Comparison of ENCODE assay signal across 22 cellular contexts in the genomic region with DNA sequence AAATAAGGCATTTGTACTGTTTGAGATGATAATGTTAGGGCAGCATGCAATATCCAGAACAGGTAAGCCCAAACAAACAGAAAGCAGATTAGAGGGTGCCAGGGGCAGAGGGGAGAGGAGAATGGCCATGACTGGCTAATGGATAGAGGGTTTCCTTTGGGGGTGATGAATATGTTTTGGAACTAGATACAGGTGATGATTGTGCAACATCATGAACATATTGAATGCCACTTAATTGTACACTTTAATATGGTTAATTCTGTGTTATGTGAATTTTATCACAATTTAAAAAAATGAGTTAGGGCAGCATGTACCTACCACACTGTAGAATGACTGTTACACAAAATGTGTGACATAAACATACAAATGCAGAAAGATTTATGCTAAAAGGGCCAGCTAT.
A peak's percentile ranks its signal among the peaks of the same experiment; 100 is the strongest.
DNase-seq lines count a peak whose midpoint lies in the region; ATAC-seq and TF ChIP-seq lines count a peak whose summit lies in the region.
"Had no signal": no experiment of that assay in that cellular context is flagged by ENCODE, and none has a peak within 500 bp of the region (broad histone marks: within the 10 kb centered on the region; RNA-seq: fewer than 3 reads in every experiment).

No MANE protein-coding gene starts in this region.

- intact Hi-C loops in Caco-2 (cut with micrococcal nuclease; ENCODE audit: unreplicated experiment) (no loop called here), ascending aorta (cut with DNase I) (no loop called here)

- POLR2A ChIA-PET in Caco-2 (lab: Charles Lee): no interaction called here

- H3K27me3 Mint-ChIP-seq in Caco-2 (ENCODE audit: insufficient read depth, unreplicated experiment): no peaks in the 10 kb centered on the region

- H2AFZ ChIP-seq in osteoblast (ENCODE audit: low read length): no peak overlapping the region
- H2AFZ ChIP-seq: GM23338 had no signal

- H4K20me1 ChIP-seq in osteoblast (ENCODE audit: insufficient read depth, low read length): no peaks in the 10 kb centered on the region

- H3K27ac ChIP-seq in ascending aorta (peak overlapping the region; percentile 80 to 87), osteoblast (ENCODE audit: low read depth, low read length) (peak overlapping the region; percentile 89), thoracic aorta (peak overlapping the region; percentile 65 to 86)
- H3K27ac ChIP-seq: RWPE1, SK-N-MC had no signal

- H3K36me3 Mint-ChIP-seq in Caco-2 (ENCODE audit: insufficient read depth, unreplicated experiment): no peaks in the 10 kb centered on the region

- H3K27me3 ChIP-seq in Caco-2 (replicated peaks; ENCODE audit: control insufficient read depth, insufficient read depth, low read length) (no peaks in the 10 kb centered on the region), ascending aorta (no peaks in the 10 kb centered on the region), osteoblast (ENCODE audit: insufficient read depth, low read length) (no peaks in the 10 kb centered on the region), thoracic aorta (replicated peaks; ENCODE audit: insufficient read depth) (no peaks in the 10 kb centered on the region)

- H3K9me3 ChIP-seq in Caco-2 (no peaks in the 10 kb centered on the region), ascending aorta (no peaks in the 10 kb centered on the region), osteoblast (ENCODE audit: low read depth, low read length) (no peaks in the 10 kb centered on the region), thoracic aorta (no peaks in the 10 kb centered on the region)

- DNase-seq in Caco-2: no peak
- no peak for DNase-seq in ascending aorta (ENCODE audit: low spot score in 2 of 2)
- no peak for DNase-seq in osteoblast (ENCODE audit: insufficient read length, low spot score, missing footprints)
- DNase-seq in thoracic aorta (ENCODE audit: low spot score): no peak
- no peak for DNase-seq in NCI-H524 treated with DMSO at 0.1 percent for 48 hours (lab: John Stamatoyannopoulos, UW)
- DNase-seq: DMS79 treated with DMSO at 0.1 percent for 48 hours, KBM-7, MM.1S, NCI-H1092, NCI-H1436, NCI-H187 treated with DMSO at 0.1 percent for 48 hours, NCI-H510A, NCI-H748 treated with DMSO at 0.1 percent for 48 hours, SHP77 treated with DMSO at 0.1 percent for 48 hours had no signal

- no peak overlapping the region for H3K4me2 ChIP-seq in osteoblast (ENCODE audit: insufficient read depth, low read length)
- H3K4me2 ChIP-seq: GM23338 had no signal

- BruUV-seq in Caco-2 (replicated peaks; lab: Mats Ljungman, UMichigan): no TSS peak

- TF ChIP-seq CTCF in Caco-2 (IDR thresholded peaks at IDR 0.05; ENCODE audit: insufficient read depth in 1 of 2, low read depth in 1 of 2, low read length in 1 of 2, severe bottlenecking in 1 of 2, unreplicated experiment in 1 of 2): no peak
- no peak for TF ChIP-seq CTCF in ascending aorta (IDR thresholded peaks at IDR 0.05)
- TF ChIP-seq CTCF in osteoblast (IDR thresholded peaks at IDR 0.05; ENCODE audit: extremely low read depth, low read depth, low read length): no peak
- no peak for TF ChIP-seq CTCF in thoracic aorta (IDR thresholded peaks at IDR 0.05)

- no peaks in the 10 kb centered on the region for H3K36me3 ChIP-seq in Caco-2 (ENCODE audit: control insufficient read depth, insufficient read depth, low read length)
- H3K36me3 ChIP-seq in ascending aorta: no peaks in the 10 kb centered on the region
- no peaks in the 10 kb centered on the region for H3K36me3 ChIP-seq in osteoblast (ENCODE audit: insufficient read depth, low read length)
- H3K36me3 ChIP-seq in thoracic aorta: no peaks in the 10 kb centered on the region

- CTCF ChIA-PET in Caco-2 (lab: Charles Lee): no interaction called here

- ATAC-seq in thoracic aorta (ENCODE audit: insufficient number of reproducible peaks, low FRiP score, low read depth) (no peak), HG03520 (IDR thresholded peaks at IDR 0.05; ENCODE audit: unreplicated experiment) (no peak), GM19467 (IDR thresholded peaks at IDR 0.05; ENCODE audit: unreplicated experiment) (no peak)
- ATAC-seq: GM23338, HCT116 had no signal

- peak overlapping the region; percentile 3 for H3K4me3 Mint-ChIP-seq in Caco-2 (ENCODE audit: unreplicated experiment)
- H3K4me3 Mint-ChIP-seq: B cell, CD14-positive monocyte, GM23338 had no signal

- peaks cover 63% of the 10 kb centered on the region for H3K4me1 Mint-ChIP-seq in Caco-2 (ENCODE audit: low read depth, unreplicated experiment)
- H3K4me1 Mint-ChIP-seq: B cell had no signal

- H3K4me3 ChIP-seq in Caco-2 (ENCODE audit: low read depth, low read length) (no peak overlapping the region), ascending aorta (no peak overlapping the region), osteoblast (ENCODE audit: insufficient read depth, low read length) (no peak overlapping the region), thoracic aorta (no peak overlapping the region)
- H3K4me3 ChIP-seq: GM23338, SK-N-MC had no signal

- H3K4me1 ChIP-seq in Caco-2 (peaks cover 70% of the 10 kb centered on the region), ascending aorta (peaks cover 0 to 27% of the 10 kb centered on the region in 2 donors), osteoblast (ENCODE audit: insufficient read depth, low read length) (peaks cover 36% of the 10 kb centered on the region), thoracic aorta (ENCODE audit: control insufficient read depth in 1 of 2, low read depth in 2 of 2) (peaks cover 13 to 37% of the 10 kb centered on the region in 2 donors)

- H3K79me2 ChIP-seq in osteoblast (ENCODE audit: insufficient read depth, low read length): no peaks in the 10 kb centered on the region

- H3K27ac Mint-ChIP-seq in Caco-2 (ENCODE audit: unreplicated experiment): peak overlapping the region; percentile 83
- H3K27ac Mint-ChIP-seq: B cell, GM23338 had no signal

- peaks cover 10% of the 10 kb centered on the region for H3K9me3 Mint-ChIP-seq in Caco-2 (ENCODE audit: unreplicated experiment)
- H3K9me3 Mint-ChIP-seq: CD14-positive monocyte, GM23338 had no signal
